ENCODE assay signal across 8 cellular contexts in genomic region chr9:115117999-115118470, GRCh38. TPM values are rescaled to one million over a fixed set of nuclear protein-coding genes. Genes with fewer than 3 reads are reported as not detected.
DNase-seq lines count a peak whose midpoint lies in the region; ATAC-seq and TF ChIP-seq lines count a peak whose summit lies in the region.

TNC (minus strand) TSS chr9:115118157; CDS start chr9:115091018, 27,139 bp downstream.

- peak within 1 kb of the TSS; percentile 75 for H2BK5ac ChIP-seq in mesenchymal stem cell (ENCODE audit: low read depth, low read length, poor library complexity, severe bottlenecking)

- peak within 1 kb of the TSS in 1 of 2 experiments; percentile 79 for H2BK12ac ChIP-seq in mesenchymal stem cell (ENCODE audit: low read length in 2 of 2)

- H3K4me1 Mint-ChIP-seq in endothelial cell (ENCODE audit: unreplicated experiment), result peaks cover 3% of the 10 kb centered on the region

- peak within 1 kb of the TSS; percentile 36 for H3K27ac Mint-ChIP-seq in endothelial cell (ENCODE audit: unreplicated experiment)

- TF ChIP-seq POLR2A in erythroblast (IDR thresholded peaks at IDR 0.05; ENCODE audit: low read length), result no peak

- peak within 1 kb of the TSS; percentile 67 for H2AFZ ChIP-seq in mesenchymal stem cell (ENCODE audit: low read depth, low read length)

- H3K36me3 ChIP-seq in mesenchymal stem cell (ENCODE audit: control insufficient read depth in 1 of 2, insufficient read depth in 2 of 2, low read depth in 1 of 2, low read length in 2 of 2), result peaks cover 0 to 23% of the 10 kb centered on the region in 2 experiments

- peak within 1 kb of the TSS; percentile 85 for H3K9ac ChIP-seq in mesenchymal stem cell (ENCODE audit: low read length)

- no peak within 1 kb of the TSS for H3K4ac ChIP-seq in mesenchymal stem cell (ENCODE audit: low read depth in 1 of 2, low read length in 2 of 2)

- no peaks in the 10 kb centered on the region for H3K9me3 ChIP-seq in mesenchymal stem cell (ENCODE audit: control insufficient read depth, low read length)

- H3K27me3 Mint-ChIP-seq in endothelial cell (ENCODE audit: unreplicated experiment), result no peaks in the 10 kb centered on the region

- TF ChIP-seq CTCF in endothelial cell (IDR thresholded peaks at IDR 0.05; ENCODE audit: unreplicated experiment), result no peak

- H2BK120ac ChIP-seq in mesenchymal stem cell (ENCODE audit: low read depth, low read length), result no peak within 1 kb of the TSS

- H3K27ac ChIP-seq in mesenchymal stem cell (ENCODE audit: low read length, poor library complexity, severe bottlenecking), result peak within 1 kb of the TSS; percentile 95

- no peaks in the 10 kb centered on the region for H3K27me3 ChIP-seq in mesenchymal stem cell (ENCODE audit: control insufficient read depth in 1 of 2, insufficient read depth in 1 of 2, low read length in 2 of 2)

- H3K18ac ChIP-seq in mesenchymal stem cell (ENCODE audit: low read depth in 1 of 2, low read length in 2 of 2), result peak within 1 kb of the TSS; percentile 72 to 79

- ATAC-seq in GM21526 (IDR thresholded peaks at IDR 0.05; ENCODE audit: low FRiP score, unreplicated experiment), result no peak

- H4K8ac ChIP-seq in mesenchymal stem cell (ENCODE audit: low read length), result peak within 1 kb of the TSS; percentile 41

- H3K14ac ChIP-seq in mesenchymal stem cell (ENCODE audit: low read length in 2 of 2), result peak within 1 kb of the TSS in 1 of 2 experiments; percentile 98

- no peaks in the 10 kb centered on the region for H3K36me3 Mint-ChIP-seq in endothelial cell (ENCODE audit: low read depth, unreplicated experiment)

- no peak within 1 kb of the TSS for H4K91ac ChIP-seq in mesenchymal stem cell (ENCODE audit: low read length)

- H3K4me2 ChIP-seq in mesenchymal stem cell (ENCODE audit: low read length, poor library complexity, severe bottlenecking), result peak within 1 kb of the TSS; percentile 84

- peak within 1 kb of the TSS; percentile 86 for H3K4me3 Mint-ChIP-seq in endothelial cell (ENCODE audit: unreplicated experiment)

- H2AK5ac ChIP-seq in mesenchymal stem cell (ENCODE audit: low read length, severe bottlenecking), result peak within 1 kb of the TSS; percentile 81

- H3K4me3 ChIP-seq in mesenchymal stem cell (ENCODE audit: insufficient read depth in 1 of 2, low read depth in 1 of 2, low read length in 2 of 2), result peak within 1 kb of the TSS; percentile 64 to 81

- peaks cover 4% of the 10 kb centered on the region for H3K79me1 ChIP-seq in mesenchymal stem cell (replicated peaks; ENCODE audit: low read length, poor library complexity, severe bottlenecking)

- H3K4me1 ChIP-seq in mesenchymal stem cell (ENCODE audit: control insufficient read depth, insufficient read depth, low read depth, low read length), result peaks cover 4% of the 10 kb centered on the region

- H3K9me3 Mint-ChIP-seq in endothelial cell (ENCODE audit: unreplicated experiment), result no peaks in the 10 kb centered on the region

- H2BK15ac ChIP-seq in mesenchymal stem cell (ENCODE audit: low read depth, poor library complexity, severe bottlenecking), result no peak within 1 kb of the TSS

- under 1% methylated on average over 29 of the region's 29 CpGs for WGBS in mesenchymal stem cell

- DNase-seq in DMS53 treated with DMSO at 0.1 percent for 48 hours (lab: John Stamatoyannopoulos, UW; ENCODE audit: unreplicated experiment) (peak; percentile 28), NCI-H526 (lab: John Stamatoyannopoulos, UW) (peak; percentile 26 to 64), endothelial cell (ENCODE audit: low spot score) (peak; percentile 26), mesenchymal stem cell (peak; percentile 81), ureter (ENCODE audit: low spot score) (peak; percentile 67), erythroblast (lab: John Stamatoyannopoulos, UW) (no peak), GF-D8 (lab: John Stamatoyannopoulos, UW) (no peak)

- peak within 1 kb of the TSS in 1 of 2 experiments; percentile 15 for H3K23ac ChIP-seq in mesenchymal stem cell (ENCODE audit: low read length in 2 of 2)

RNA-seq across cellular contexts. Expression of gene TNC, which starts in this region (rescaled TPM):
- total RNA-seq in endothelial cell (ENCODE audit: unreplicated experiment) (10.1 TPM), ureter (61.2 TPM)
- polyA plus RNA-seq in mesenchymal stem cell (2013, experiment 1 of 2), result 32.2 TPM
- polyA plus RNA-seq in mesenchymal stem cell (2013, experiment 2 of 2), result 29.1 TPM

Comparison
In these comparisons a context has a peak if more than half of its experiments do, and no peak if none do; other contexts are left out.
1. DNase-seq: peak in DMS53 treated with DMSO at 0.1 percent for 48 hours (single experiment), NCI-H526 (2 of 2), endothelial cell (single experiment), mesenchymal stem cell (single experiment) and ureter (single experiment); none in erythroblast (0 of 2) and GF-D8 (single experiment).